ENCODE assay signal across 10 cellular contexts in genomic region chr6:19839788-19840187, GRCh38. TPM values are rescaled to one million over a fixed set of nuclear protein-coding genes. Genes with fewer than 3 reads are reported as not detected.
A peak's percentile ranks its signal among the peaks of the same experiment; 100 is the strongest.
DNase-seq lines count a peak whose midpoint lies in the region; ATAC-seq and TF ChIP-seq lines count a peak whose summit lies in the region.
"Had no signal": no experiment of that assay in that cellular context is flagged by ENCODE, and none has a peak within 500 bp of the region (broad histone marks: within the 10 kb centered on the region; RNA-seq: fewer than 3 reads in every experiment).

No MANE protein-coding gene starts in this region.

- H3K4me1 Mint-ChIP-seq in nephron: peaks cover 27% of the 10 kb centered on the region

- no peak for ATAC-seq in heart right ventricle
- ATAC-seq in HG03460 (IDR thresholded peaks at IDR 0.05; ENCODE audit: unreplicated experiment): no peak

- H3K4me3 ChIP-seq in heart right ventricle (peak overlapping the region in 6 of 10 donors; percentile 59 to 76 (median 70)), ectodermal cell (ENCODE audit: insufficient read depth, low read depth, low read length) (peak overlapping the region; percentile 68), uterus (peak overlapping the region in 1 of 2 donors; percentile 61)

- peak overlapping the region; percentile 91 to 94 (median 93) for H3K4me3 Mint-ChIP-seq in nephron

- intact Hi-C loops in heart right ventricle (cut with DNase I) (loop anchor here in 4 of 10 donors (5.0 to 10.0 kb wide), 4 partner anchors 32 to 845 kb away; no protein-coding TSS in a partner anchor), cardiac septum (cut with DNase I) (no loop called here), uterus (cut with DNase I; ENCODE audit: low total_unique reads) (no loop called here)

- no peak overlapping the region for H3K27ac ChIP-seq in heart right ventricle
- no peak overlapping the region for H3K27ac ChIP-seq in ectodermal cell (ENCODE audit: insufficient read depth, low read depth, low read length, poor library complexity, severe bottlenecking)
- H3K27ac ChIP-seq in uterus: peak overlapping the region; percentile 89 to 95

- 62 to 70% methylated on average over 1 of the region's 1 CpG for WGBS in heart right ventricle, 2 donors
- 64 to 85% methylated on average over 1 of the region's 1 CpG for WGBS in ectodermal cell, 2 experiments

- H3K9me3 ChIP-seq in heart right ventricle: no peaks in the 10 kb centered on the region
- no peaks in the 10 kb centered on the region for H3K9me3 ChIP-seq in ectodermal cell (ENCODE audit: control insufficient read depth, low read length)
- H3K9me3 ChIP-seq in uterus: no peaks in the 10 kb centered on the region

- H3K36me3 ChIP-seq in heart right ventricle: no peaks in the 10 kb centered on the region
- no peaks in the 10 kb centered on the region for H3K36me3 ChIP-seq in ectodermal cell (ENCODE audit: control insufficient read depth, insufficient read depth, low read length)
- no peaks in the 10 kb centered on the region for H3K36me3 ChIP-seq in uterus

- H3K27me3 Mint-ChIP-seq in nephron (ENCODE audit: low read depth): peaks cover 9% of the 10 kb centered on the region

- peaks cover 22% of the 10 kb centered on the region for H3K36me3 Mint-ChIP-seq in nephron (ENCODE audit: low read depth)

- TF ChIP-seq CTCF in heart right ventricle (IDR thresholded peaks at IDR 0.05) (no peak), nephron (IDR thresholded peaks at IDR 0.05; ENCODE audit: unreplicated experiment in 3 of 3) (no peak), uterus (IDR thresholded peaks at IDR 0.05) (no peak)

- DNase-seq in heart right ventricle: no peak
- DNase-seq in cardiac septum (ENCODE audit: low spot score): no peak
- DNase-seq in uterus: no peak
- DNase-seq in NCI-H524 (lab: John Stamatoyannopoulos, UW): no peak
- DNase-seq in cerebellar nuclear complex (lab: John Stamatoyannopoulos, UW): no peak
- DNase-seq: activated naive CD4-positive, alpha-beta T cell treated with anti-CD3 and anti-CD28 coated beads, Interleukin-2, amount 50 U/mL, for 16 hours; effector memory CD4-positive, alpha-beta T cell had no signal

- peak overlapping the region; percentile 82 to 95 (median 90) for H3K27ac Mint-ChIP-seq in nephron

- H3K27me3 ChIP-seq in heart right ventricle: peaks cover 0 to 92% (median 49%) of the 10 kb centered on the region in 7 donors
- peaks cover 35% of the 10 kb centered on the region for H3K27me3 ChIP-seq in ectodermal cell (ENCODE audit: control insufficient read depth, insufficient read depth, low read length, poor library complexity, severe bottlenecking)
- H3K27me3 ChIP-seq in uterus: no peaks in the 10 kb centered on the region

- no peaks in the 10 kb centered on the region for H3K9me3 Mint-ChIP-seq in nephron

- H3K4me1 ChIP-seq in heart right ventricle (peaks cover 0 to 23% (median 11%) of the 10 kb centered on the region in 9 donors), ectodermal cell (ENCODE audit: control insufficient read depth, insufficient read depth, low read length) (peaks cover 12% of the 10 kb centered on the region), uterus (no peaks in the 10 kb centered on the region)

- TF ChIP-seq POLR2A in uterus (IDR thresholded peaks at IDR 0.05): no peak

RNA-seq across cellular contexts. Expression of gene ID4, which starts 2.6 kb away (rescaled TPM):
- total RNA-seq in heart right ventricle: 1 to 10 TPM; 1.2 to 4.8 (median 2.9) TPM
- polyA plus RNA-seq in heart right ventricle: 1 to 10 TPM; 6.9 to 9.6 TPM
- total RNA-seq in cardiac septum: 6.8 TPM
- 33.9 TPM for polyA plus RNA-seq in ectodermal cell (2013, experiment 1 of 4)
- polyA plus RNA-seq in ectodermal cell (2013, experiment 2 of 4): 32.3 TPM
- polyA plus RNA-seq in ectodermal cell (2013, experiment 3 of 4): 35.5 TPM
- 40.3 TPM for polyA plus RNA-seq in ectodermal cell (2013, experiment 4 of 4)
- 100 to 1,000 TPM in 1 of 4 donors, 10 to 100 TPM in 3; 29.2 to 147 (median 57.5) TPM for total RNA-seq in uterus

Comparison
In these comparisons a context has a peak if more than half of its experiments do, and no peak if none do; other contexts are left out.
1. H3K27ac ChIP-seq: peak in uterus (2 of 2); none in heart right ventricle (0 of 10) and ectodermal cell (single experiment).